In the genomic region with DNA sequence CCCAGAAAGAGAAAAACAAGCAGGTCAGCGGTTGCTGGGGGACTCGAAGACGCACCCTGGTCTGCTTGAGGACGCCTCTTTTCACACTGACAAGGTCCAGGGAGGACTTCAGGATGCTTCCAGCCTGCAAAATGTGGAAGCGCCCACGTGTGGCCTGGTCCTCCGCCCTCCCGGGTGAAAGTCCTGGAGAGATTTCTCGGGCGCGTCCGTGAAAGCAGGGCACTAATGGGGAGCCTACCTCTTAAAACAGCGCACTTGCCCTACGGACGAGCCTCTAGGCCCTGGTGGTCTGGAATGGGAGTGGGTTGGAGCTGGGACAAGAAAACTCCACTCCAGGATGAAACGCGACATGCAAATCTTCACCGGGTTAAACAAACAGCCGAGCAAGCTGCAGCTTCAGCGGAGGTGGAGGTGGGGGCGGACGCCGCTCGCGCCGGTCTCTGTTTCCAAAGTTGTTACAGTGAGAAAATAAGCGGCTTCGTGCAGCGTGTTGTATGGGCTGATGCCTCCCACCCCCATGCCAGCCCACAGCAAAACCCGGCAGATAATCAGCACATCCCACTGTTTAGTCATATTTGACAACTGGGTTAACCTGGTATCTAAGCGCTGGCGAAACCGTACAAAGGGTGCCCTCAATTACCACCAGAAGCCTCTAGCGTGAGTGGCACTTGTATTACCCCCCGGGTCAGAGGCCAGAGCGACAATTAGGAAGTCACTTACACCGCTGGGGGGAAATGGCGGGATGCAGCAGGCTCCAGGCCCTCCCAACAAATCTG, we compare ENCODE assay signal across 1 cellular context.
A peak's percentile ranks its signal among the peaks of the same experiment; 100 is the strongest.
TF ChIP-seq lines count a peak whose summit lies in the region.

No MANE protein-coding gene starts in this region.

TF ChIP-seq in H1, 55 proteins besides CTCF, POLR2A, EP300 and RAD21 (continued from another document):
- TF ChIP-seq RNF2 (IDR thresholded peaks at IDR 0.05; ENCODE audit: borderline replicate concordance, low read depth, low read length, missing control alignments, poor library complexity, severe bottlenecking): peak; percentile 74
- TF ChIP-seq EGR1 (IDR thresholded peaks at IDR 0.05; ENCODE audit: borderline replicate concordance, low read depth, low read length): no peak
